8 cellular contexts compared by ENCODE assay signal in genomic region chr3:180802837-180803236, GRCh38.
DNase-seq lines count a peak whose midpoint lies in the region; ATAC-seq and TF ChIP-seq lines count a peak whose summit lies in the region.

No MANE protein-coding gene starts in this region.

- TF ChIP-seq CTCF in vagina (IDR thresholded peaks at IDR 0.05) = no peak

- intact Hi-C loops in vagina (cut with DNase I) = no loop called here

- DNase-seq in COR-L47 (lab: John Stamatoyannopoulos, UW) (peak; percentile 58), HT-29 (ENCODE audit: low spot score) (peak; percentile 41), RKO (ENCODE audit: low spot score) (peak; percentile 64), iris pigment epithelial cell (ENCODE audit: low read depth) (peak; percentile 20), iPS-NIHi11 (ENCODE audit: low spot score) (no peak), vagina (ENCODE audit: extremely low spot score in 2 of 2) (no peak)

- H3K36me3 ChIP-seq in vagina = no peaks in the 10 kb centered on the region

- no peaks in the 10 kb centered on the region for H3K27me3 ChIP-seq in vagina

- H3K4me3 ChIP-seq in vagina = no peak overlapping the region

- H3K4me1 ChIP-seq in vagina = no peaks in the 10 kb centered on the region

- no peak overlapping the region for H3K27ac ChIP-seq in vagina

- no peaks in the 10 kb centered on the region for H3K9me3 ChIP-seq in vagina

- no peak for TF ChIP-seq POLR2A in vagina (IDR thresholded peaks at IDR 0.05)

- no peak for ATAC-seq in GM18517 (IDR thresholded peaks at IDR 0.05; ENCODE audit: unreplicated experiment)
- ATAC-seq in HG03175 (IDR thresholded peaks at IDR 0.05; ENCODE audit: unreplicated experiment) = no peak

Comparison
In these comparisons a context has a peak if more than half of its experiments do, and no peak if none do; other contexts are left out.
1. DNase-seq: peak in COR-L47 (single experiment), HT-29 (single experiment), RKO (single experiment) and iris pigment epithelial cell (single experiment); none in iPS-NIHi11 (single experiment) and vagina (0 of 2).